Comparison of ENCODE assay signal across 8 cellular contexts in the genomic region with DNA sequence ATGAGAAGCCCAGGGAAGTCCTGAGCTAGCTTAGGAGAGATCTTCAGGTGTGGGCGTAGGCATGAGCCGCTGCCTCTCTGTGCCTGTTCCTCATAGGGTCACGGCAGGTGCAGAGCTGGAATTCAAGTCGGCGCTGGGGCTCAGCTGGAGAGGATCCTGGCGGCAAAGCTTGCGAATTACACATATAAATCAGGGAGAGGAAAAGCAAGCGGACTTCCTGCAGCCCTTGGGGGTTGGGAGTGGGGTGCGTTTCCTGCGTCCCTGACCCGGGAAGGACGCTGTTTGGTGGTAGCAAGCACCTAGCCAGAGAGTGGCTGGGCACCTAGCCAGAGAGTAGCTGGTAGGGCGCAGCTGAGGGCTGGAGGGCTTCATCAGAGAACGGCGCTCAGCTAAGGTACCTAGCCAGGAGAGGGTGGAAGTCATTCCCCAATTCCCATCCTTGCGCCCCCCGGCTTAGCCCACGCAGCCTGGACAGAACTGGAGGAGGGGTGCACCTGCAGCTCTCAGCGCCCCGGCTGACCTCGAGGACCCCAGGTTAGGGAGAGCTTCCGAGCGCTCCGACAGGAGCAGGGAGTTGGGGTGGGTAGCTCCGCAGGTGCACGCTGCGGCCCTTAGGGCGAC. TPM values are rescaled to one million over a fixed set of nuclear protein-coding genes. Genes with fewer than 3 reads are reported as not detected.
DNase-seq lines count a peak whose midpoint lies in the region; ATAC-seq lines count a peak whose summit lies in the region.

No MANE protein-coding gene starts in this region.

- ATAC-seq in HG03571 (IDR thresholded peaks at IDR 0.05; ENCODE audit: unreplicated experiment), result no peak

- no peaks in the 10 kb centered on the region for H3K9me3 Mint-ChIP-seq in immature natural killer cell

- no peaks in the 10 kb centered on the region for H3K36me3 Mint-ChIP-seq in immature natural killer cell

- DNase-seq in AG08395 (ENCODE audit: low spot score), result peak; percentile 42
- peak; percentile 32 for DNase-seq in GM19238 (ENCODE audit: insufficient read length, low spot score)
- DNase-seq in LHCN-M2 (ENCODE audit: low read depth), result peak; percentile 39
- DNase-seq in SHP77 treated with DMSO at 0.1 percent for 48 hours (lab: John Stamatoyannopoulos, UW), result peak; percentile 74
- DNase-seq in caudate nucleus (lab: John Stamatoyannopoulos, UW), result peak in 46 of 61 donors; percentile 26 to 80 (median 60)
- DNase-seq in immature natural killer cell, result peak in 1 of 3 donors; percentile 22

- H3K9me3 ChIP-seq in skeletal muscle tissue (ENCODE audit: control insufficient read depth in 3 of 3, low read length in 3 of 3), result no peaks in the 10 kb centered on the region

- H3K4me3 Mint-ChIP-seq in immature natural killer cell, result peak overlapping the region; percentile 61 to 75 (median 71)

- H3K4me1 Mint-ChIP-seq in immature natural killer cell, result peaks cover 17 to 21% of the 10 kb centered on the region in 2 donors

- no peak overlapping the region for H3K27ac Mint-ChIP-seq in immature natural killer cell

- peaks cover 27 to 44% (median 38%) of the 10 kb centered on the region in 3 donors for H3K4me1 ChIP-seq in skeletal muscle tissue (ENCODE audit: control insufficient read depth in 3 of 3, insufficient read depth in 3 of 3, low read length in 3 of 3)

- peak overlapping the region; percentile 41 to 88 (median 80) for H3K9ac ChIP-seq in skeletal muscle tissue (ENCODE audit: low read depth in 1 of 3, low read length in 3 of 3)

- peaks cover 16 to 27% (median 22%) of the 10 kb centered on the region in 3 donors for H3K27me3 Mint-ChIP-seq in immature natural killer cell (ENCODE audit: low read depth in 3 of 3)

- H3K27me3 ChIP-seq in skeletal muscle tissue (ENCODE audit: control insufficient read depth in 3 of 3, insufficient read depth in 3 of 3, low read length in 3 of 3), result no peaks in the 10 kb centered on the region

- H3K36me3 ChIP-seq in skeletal muscle tissue (ENCODE audit: control insufficient read depth in 3 of 3, insufficient read depth in 3 of 3, low read length in 3 of 3), result no peaks in the 10 kb centered on the region

- H3K27ac ChIP-seq in caudate nucleus (ENCODE audit: low read depth, low read length), result peak overlapping the region; percentile 92
- H3K27ac ChIP-seq in skeletal muscle tissue (ENCODE audit: low read depth, low read length), result peak overlapping the region; percentile 28

- peak overlapping the region; percentile 71 to 87 (median 85) for H3K4me3 ChIP-seq in skeletal muscle tissue (ENCODE audit: low read length in 3 of 3)

RNA-seq across cellular contexts. Expression of gene EFR3B, which starts 0.5 kb away (rescaled TPM):
- total RNA-seq in LHCN-M2 (2014; rRNA removed) (0.34 and 0.51 TPM in 2 replicates), skeletal muscle tissue (4.7 TPM)
- 0.43 TPM for polyA plus RNA-seq in LHCN-M2 (2012)
- polyA plus RNA-seq in immature natural killer cell, result under 1 TPM in 1 of 3 donors, not detected in 2; 0.08 TPM
